Comparison of ENCODE assay signal across 9 cellular contexts in the genomic region with DNA sequence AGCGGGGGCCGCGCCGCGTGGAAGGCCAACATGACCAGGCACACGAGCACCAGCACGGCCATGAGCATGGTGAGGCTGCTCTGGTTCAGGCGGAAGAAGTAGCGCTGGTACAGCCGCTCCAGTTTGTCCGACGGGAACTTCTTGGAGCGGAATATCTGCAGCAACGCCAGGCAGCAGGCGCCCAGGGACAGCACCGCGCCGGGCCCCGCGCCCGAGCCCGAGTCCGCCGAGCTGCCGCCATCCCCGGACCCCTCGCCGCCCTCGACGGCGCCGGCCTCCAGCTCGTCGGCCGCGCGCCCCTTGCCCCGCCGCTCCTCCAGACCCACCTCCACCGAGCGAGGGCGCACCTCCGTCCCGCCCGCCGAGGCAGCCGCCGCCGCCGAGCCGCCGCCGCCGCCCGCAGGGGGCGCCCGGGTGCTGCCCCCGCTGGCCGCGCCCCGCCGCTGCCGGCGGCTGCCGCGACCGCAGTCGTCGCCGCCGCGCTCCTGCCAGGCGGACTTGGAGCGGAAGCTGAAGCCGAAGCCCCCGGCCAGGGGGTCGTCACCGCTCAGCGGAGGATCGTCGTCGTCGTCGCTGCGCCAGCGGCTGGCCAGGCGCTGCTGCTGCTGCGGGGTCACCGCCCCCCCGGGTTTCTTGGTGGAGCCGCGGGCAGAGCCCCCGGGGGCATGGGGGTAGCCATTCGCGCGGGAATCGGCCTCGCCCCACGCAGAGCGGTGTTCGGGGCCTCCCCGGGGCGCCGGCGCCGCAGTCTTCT. TPM values are rescaled to one million over a fixed set of nuclear protein-coding genes. Genes with fewer than 3 reads are reported as not detected.
DNase-seq lines count a peak whose midpoint lies in the region; ATAC-seq, FAIRE-seq and TF ChIP-seq lines count a peak whose summit lies in the region.
"Had no signal": no experiment of that assay in that cellular context is flagged by ENCODE, and none has a peak within 500 bp of the region (broad histone marks: within the 10 kb centered on the region; RNA-seq: fewer than 3 reads in every experiment).

No MANE protein-coding gene starts in this region.

- intact Hi-C loops in colonic mucosa (cut with DNase I): no loop called here
- intact Hi-C loops in testis (cut with DNase I; ENCODE audit: low total_unique reads): loop anchor here (10.0 kb wide), 1 partner anchor 113 kb away; no protein-coding TSS in a partner anchor

- peak overlapping the region; percentile 16; the same call in 1 of the 2 replicates for H3K4me3 ChIP-seq in GM08714 (ENCODE audit: low read length)
- peak overlapping the region; percentile 55 for H3K4me3 ChIP-seq in colonic mucosa
- H3K4me3 ChIP-seq in muscle layer of colon (ENCODE audit: low read depth in 1 of 2, low read length in 2 of 2): peak overlapping the region; percentile 61 to 72
- peak overlapping the region; percentile 75 to 78 for H3K4me3 ChIP-seq in testis

- TF ChIP-seq POLR2A in testis (IDR thresholded peaks at IDR 0.05): no peak

- H3K9ac ChIP-seq in colonic mucosa (ENCODE audit: low read depth in 2 of 2, low read length in 2 of 2) (peak overlapping the region; percentile 51 to 65), muscle layer of colon (ENCODE audit: low read length) (peak overlapping the region; percentile 46)

- H3K4me1 ChIP-seq in colonic mucosa (peaks cover 6% of the 10 kb centered on the region), muscle layer of colon (ENCODE audit: insufficient read depth, low read length) (peaks cover 25% of the 10 kb centered on the region), testis (peaks cover 9% of the 10 kb centered on the region)

- 8% methylated on average over 74 of the region's 106 CpGs; no CpG with 5 or more reads in 1 of the 2 donors for WGBS in testis, 2 donors

- peaks cover 26% of the 10 kb centered on the region for H3K27me3 ChIP-seq in colonic mucosa
- H3K27me3 ChIP-seq in muscle layer of colon (ENCODE audit: control insufficient read depth in 1 of 2, insufficient read depth in 2 of 2, low read length in 2 of 2): no peaks in the 10 kb centered on the region
- no peaks in the 10 kb centered on the region for H3K27me3 ChIP-seq in testis

- H3K27ac ChIP-seq in colonic mucosa (no peak overlapping the region), muscle layer of colon (ENCODE audit: low read depth, low read length) (peak overlapping the region; percentile 93), testis (peak overlapping the region; percentile 94 to 95)

- H3K36me3 ChIP-seq in colonic mucosa (no peaks in the 10 kb centered on the region), muscle layer of colon (ENCODE audit: insufficient read depth, low read length) (no peaks in the 10 kb centered on the region), testis (ENCODE audit: low read depth, missing control alignments) (no peaks in the 10 kb centered on the region)

- no peak overlapping the region for H3K27ac Mint-ChIP-seq in T-cell

- ATAC-seq in T-cell (replicated peaks in 1 of 4) (peak; percentile 54 to 70 (median 63)), GM19397 (IDR thresholded peaks at IDR 0.05; ENCODE audit: unreplicated experiment) (no peak)

- DNase-seq in T-cell (peak in 26 of 34 experiments; percentile 2 to 43 (median 23)), colonic mucosa (no peak), testis (no peak), middle frontal gyrus (ENCODE audit: extremely low spot score, low spot score) (no peak), RCC 7860 (ENCODE audit: low spot score) (no peak)

- no peaks in the 10 kb centered on the region for H3K9me3 Mint-ChIP-seq in T-cell

- CTCF ChIA-PET in T-cell (lab: Charles Lee): no interaction called here

- no peaks in the 10 kb centered on the region for H3K9me3 ChIP-seq in colonic mucosa
- H3K9me3 ChIP-seq in muscle layer of colon (ENCODE audit: low read length): no peaks in the 10 kb centered on the region
- H3K9me3 ChIP-seq in testis: no peaks in the 10 kb centered on the region

- no peak for FAIRE-seq in RCC 7860 (lab: Jason Lieb, UNC)
- FAIRE-seq: endothelial cell of umbilical vein had no signal

- no peaks in the 10 kb centered on the region for H3K36me3 Mint-ChIP-seq in T-cell

- peaks cover 0 to 10% (median 8%) of the 10 kb centered on the region in 3 donors for H3K4me1 Mint-ChIP-seq in T-cell

- H3K4me3 Mint-ChIP-seq in T-cell: peak overlapping the region in 1 of 3 donors; percentile 74

- POLR2A ChIA-PET in T-cell (lab: Charles Lee): no interaction called here

- TF ChIP-seq CTCF in colonic mucosa (IDR thresholded peaks at IDR 0.05): no peak
- TF ChIP-seq CTCF in testis (IDR thresholded peaks at IDR 0.05): peak in 1 of 3 experiments; percentile 41

- H3K27me3 Mint-ChIP-seq in T-cell: peaks cover 56 to 61% of the 10 kb centered on the region in 2 donors

RNA-seq across cellular contexts. Expression of a gene that starts 1.0 kb away (rescaled TPM):
- total RNA-seq in T-cell (under 1 TPM in 1 of 5 donors, not detected in 4; 0.23 TPM), colonic mucosa (1 to 10 TPM; 5.6 to 7.8 TPM), testis (10 to 100 TPM; 33.6 to 41.6 TPM)
- polyA plus RNA-seq in testis (ENCODE audit: insufficient read depth, low read depth, low replicate concordance): 16.5 TPM
- total RNA-seq: endothelial cell of umbilical vein had no signal

Comparison
In these comparisons a context has a peak if more than half of its experiments do, and no peak if none do; other contexts are left out.
1. H3K4me3 ChIP-seq: peak in every context shown above with its lines; median percentile 76 in testis; 66 in muscle layer of colon; 55 in colonic mucosa; 16 in GM08714.
2. DNase-seq: peak in T-cell (26 of 34); none in colonic mucosa (single experiment), testis (single experiment), middle frontal gyrus (single experiment) and RCC 7860 (single experiment).
3. RNA of a gene that starts 1.0 kb away (total RNA-seq): 33.6 to 41.6 TPM in testis and 5.6 to 7.8 TPM in colonic mucosa; 0.23 TPM in T-cell; every median in the first group is over 4 times any median in the second.